Comparison of ENCODE assay signal across 8 cellular contexts in genomic region chr9:112332272-112332671, GRCh38. TPM values are rescaled to one million over a fixed set of nuclear protein-coding genes. Genes with fewer than 3 reads are reported as not detected.
DNase-seq lines count a peak whose midpoint lies in the region; FAIRE-seq and TF ChIP-seq lines count a peak whose summit lies in the region.

No MANE protein-coding gene starts in this region.

- H3K14ac ChIP-seq in H1 (ENCODE audit: insufficient read length): no peak overlapping the region

- H3K79me1 ChIP-seq in H1 (ENCODE audit: low read depth, low read length): peaks cover 2% of the 10 kb centered on the region; the same call in 1 of the 2 replicates

- peak overlapping the region; percentile 81 for H3K4me3 ChIP-seq in DOHH2 (ENCODE audit: low read length)
- peak overlapping the region; percentile 84 for H3K4me3 ChIP-seq in NT2/D1 (ENCODE audit: insufficient read length, low read depth)
- peak overlapping the region; percentile 79 to 94 (median 84) for H3K4me3 ChIP-seq in H1 (ENCODE audit: extremely low read depth in 1 of 4, insufficient read depth in 2 of 4, low read depth in 3 of 4, low read length in 4 of 4)

- TF ChIP-seq POLR2A in H1 (IDR thresholded peaks at IDR 0.05; ENCODE audit: control extremely low read depth in 1 of 2, low read depth in 2 of 2, low read length in 2 of 2): no peak

- H3K4me1 Mint-ChIP-seq in osteocyte (ENCODE audit: unreplicated experiment): peaks cover 40% of the 10 kb centered on the region

- H3K27me3 ChIP-seq in DOHH2 (ENCODE audit: control insufficient read depth, low read length) (no peaks in the 10 kb centered on the region), NT2/D1 (ENCODE audit: insufficient read depth, insufficient read length) (no peaks in the 10 kb centered on the region), H1 (replicated peaks in 1 of 4; ENCODE audit: control insufficient read depth in 3 of 4, extremely low read depth in 1 of 4, insufficient read depth in 3 of 4, low read length in 3 of 4) (no peaks in the 10 kb centered on the region)

- H3K4me2 ChIP-seq in DOHH2 (ENCODE audit: low read length) (peak overlapping the region; percentile 83), H1 (ENCODE audit: insufficient read depth in 1 of 2, low read depth in 2 of 2, low read length in 2 of 2) (peak overlapping the region; percentile 62)

- CTCF ChIA-PET in H1 (lab: Charles Lee; ENCODE audit: partially characterized antibody): interaction anchor here (0.9 to 1.8 kb wide), 9 partner anchors 9 to 254 kb away, joined by 3 to 7 read pairs (median 4); no protein-coding TSS in a partner anchor

- H4K91ac ChIP-seq in H1 (replicated peaks; ENCODE audit: insufficient read length, low read length): no peak overlapping the region

- H2BK15ac ChIP-seq in H1 (ENCODE audit: low read length): no peak overlapping the region

- H3K79me2 ChIP-seq in DOHH2 (ENCODE audit: control insufficient read depth, low read length) (peaks cover 60% of the 10 kb centered on the region), H1 (ENCODE audit: control insufficient read depth in 1 of 2, insufficient read depth in 2 of 2, low read length in 2 of 2) (peaks cover 11 to 53% of the 10 kb centered on the region in 2 experiments)

- no peak overlapping the region for H2BK120ac ChIP-seq in H1 (replicated peaks; ENCODE audit: low read depth, low read length)

- H3K9me3 ChIP-seq in DOHH2 (ENCODE audit: control insufficient read depth, insufficient read depth, low read length): no peaks in the 10 kb centered on the region
- H3K9me3 ChIP-seq in NT2/D1 (ENCODE audit: insufficient read depth, low read length): no peaks in the 10 kb centered on the region
- no peaks in the 10 kb centered on the region for H3K9me3 ChIP-seq in H1 (ENCODE audit: insufficient read depth in 2 of 2, low read depth in 1 of 2, low read length in 1 of 2)

- TF ChIP-seq RAD21 in H1 (IDR thresholded peaks at IDR 0.05 in 1 of 2, conservative IDR thresholded peaks at IDR 0.05 in 1 of 2; ENCODE audit: low read depth in 2 of 2, low read length in 2 of 2): no peak

- H3K9ac ChIP-seq in NT2/D1 (ENCODE audit: insufficient read length, low read depth) (peak overlapping the region; percentile 97), H1 (replicated peaks in 1 of 4; ENCODE audit: extremely low read depth in 1 of 4, low read depth in 3 of 4, low read length in 3 of 4) (peak overlapping the region in 3 of 4 experiments; percentile 78 to 88 (median 78); a peak in 4 of 7 replicates)

- no peak for TF ChIP-seq EP300 in H1 (IDR thresholded peaks at IDR 0.05; ENCODE audit: borderline replicate concordance in 1 of 2, low read depth in 2 of 2, low read length in 2 of 2)

- H3K27ac Mint-ChIP-seq in osteocyte (ENCODE audit: unreplicated experiment): peak overlapping the region; percentile 92

- H3K27me3 Mint-ChIP-seq in osteocyte (ENCODE audit: unreplicated experiment): no peaks in the 10 kb centered on the region

- no peak overlapping the region for H4K5ac ChIP-seq in H1 (ENCODE audit: insufficient read length, low read depth, low read length)

- 7% methylated on average over 4 of the region's 4 CpGs; no CpG with 5 or more reads in 1 of the 2 experiments for WGBS in H1 (ENCODE audit: extremely low coverage in 1 of 2, insufficient coverage in 1 of 2, insufficient read length in 1 of 2, insufficient replicate concordance in 2 of 2, low coverage in 1 of 2, low lambda C conversion rate in 2 of 2, missing lambda C conversion rate in 1 of 2), 2 experiments

- H3F3A ChIP-seq in DOHH2 (ENCODE audit: control insufficient read depth, insufficient read depth): no peaks in the 10 kb centered on the region

- peaks cover 9% of the 10 kb centered on the region for H4K20me1 ChIP-seq in DOHH2 (ENCODE audit: control insufficient read depth, insufficient read depth, low read depth, low read length)
- peaks cover 0 to 4% of the 10 kb centered on the region in 2 experiments for H4K20me1 ChIP-seq in H1 (replicated peaks in 1 of 2; ENCODE audit: control insufficient read depth in 1 of 2, insufficient read depth in 2 of 2, low read length in 2 of 2)

- TF ChIP-seq CTCF in DOHH2 (IDR thresholded peaks at IDR 0.05; ENCODE audit: low read depth, low read length, poor library complexity, severe bottlenecking): no peak
- no peak for TF ChIP-seq CTCF in H1 (IDR thresholded peaks at IDR 0.05; ENCODE audit: control extremely low read depth in 1 of 3, insufficient read depth in 1 of 3, low read depth in 1 of 3, low read length in 3 of 3)
- no peak for TF ChIP-seq CTCF in osteocyte (IDR thresholded peaks at IDR 0.05)

- no peak overlapping the region for H3K23ac ChIP-seq in H1 (ENCODE audit: insufficient read length)

- intact Hi-C loops in posterior vena cava (cut with DNase I): loop anchor here in 1 of 2 donors (10.0 kb wide), 1 partner anchor 157 kb away; the partner anchor contains the start of gene SUSD1

- no peak overlapping the region for H3K18ac ChIP-seq in H1 (ENCODE audit: extremely low read depth, low read length)

- POLR2A ChIA-PET in H1 (lab: Charles Lee; ENCODE audit: partially characterized antibody): interaction anchor here (1.4 kb wide), 2 partner anchors 7 to 9 kb away, joined by 3 read pairs; no protein-coding TSS in a partner anchor

- peak overlapping the region; percentile 81 for H3K27ac ChIP-seq in DOHH2 (ENCODE audit: low read depth, low read length)
- H3K27ac ChIP-seq in H1 (ENCODE audit: low read depth, low read length): no peak overlapping the region

- peaks cover 2% of the 10 kb centered on the region; the same call in 1 of the 2 replicates for H3K23me2 ChIP-seq in H1 (ENCODE audit: low read depth, low read length)

- no peak overlapping the region for H2AFZ ChIP-seq in H1 (ENCODE audit: low read length)

- no peaks in the 10 kb centered on the region for H3K9me3 Mint-ChIP-seq in osteocyte (ENCODE audit: unreplicated experiment)

- no peak overlapping the region for H2BK5ac ChIP-seq in H1 (ENCODE audit: low read depth, low read length)

- no peak overlapping the region for H2AK5ac ChIP-seq in H1 (ENCODE audit: low read depth, low read length)

- H2BK20ac ChIP-seq in H1 (ENCODE audit: low read length): no peak overlapping the region

- no peak for FAIRE-seq in H1 (lab: Jason Lieb, UNC)

- H3K56ac ChIP-seq in H1 (replicated peaks; ENCODE audit: insufficient read length, low read depth, low read length): peak overlapping the region; percentile 93

- H3K9me2 ChIP-seq in DOHH2 (replicated peaks; ENCODE audit: control insufficient read depth, low read length): no peaks in the 10 kb centered on the region

- DNase-seq in NT2/D1 (ENCODE audit: low read depth, low spot score) (no peak), H1 (ENCODE audit: low read depth in 1 of 2, low spot score in 2 of 2) (no peak), osteocyte (ENCODE audit: extremely low spot score, unreplicated experiment) (no peak), hippocampal formation (lab: John Stamatoyannopoulos, UW) (no peak), NOMO-1 (lab: John Stamatoyannopoulos, UW; ENCODE audit: unreplicated experiment in 2 of 2) (no peak), NCI-H226 (no peak), posterior vena cava (ENCODE audit: low spot score) (no peak)

- H3K4me1 ChIP-seq in DOHH2 (ENCODE audit: control insufficient read depth, low read length) (peaks cover 31% of the 10 kb centered on the region), NT2/D1 (ENCODE audit: insufficient read depth, insufficient read length) (no peaks in the 10 kb centered on the region), H1 (replicated peaks in 1 of 4; ENCODE audit: control insufficient read depth in 3 of 4, insufficient read depth in 4 of 4, low read length in 3 of 4) (peaks cover 0 to 6% (median 0%) of the 10 kb centered on the region in 4 experiments; a peak in 3 of 7 replicates)

- H3K36me3 Mint-ChIP-seq in osteocyte (ENCODE audit: unreplicated experiment): no peaks in the 10 kb centered on the region

- H3K36me3 ChIP-seq in DOHH2 (ENCODE audit: control insufficient read depth, low read length) (peaks cover 7% of the 10 kb centered on the region; the same call in 1 of the 2 replicates), NT2/D1 (ENCODE audit: insufficient read depth, insufficient read length, low read length) (no peaks in the 10 kb centered on the region), H1 (ENCODE audit: control insufficient read depth in 2 of 4, insufficient read depth in 4 of 4, low read length in 3 of 4) (no peaks in the 10 kb centered on the region)

- H3K4ac ChIP-seq in H1 (replicated peaks; ENCODE audit: insufficient read length, low read depth, low read length): no peak overlapping the region

- no peak overlapping the region for H4K8ac ChIP-seq in H1 (ENCODE audit: extremely low read depth, insufficient read depth, low read length)

- no peak overlapping the region for H2BK12ac ChIP-seq in H1 (ENCODE audit: low read depth, low read length)

- H3K4me3 Mint-ChIP-seq in osteocyte (ENCODE audit: unreplicated experiment): peak overlapping the region; percentile 88

TF ChIP-seq in H1, 55 proteins besides CTCF, POLR2A, EP300 and RAD21 (continues in another document):
- TF ChIP-seq TEAD4 (IDR thresholded peaks at IDR 0.05; ENCODE audit: low read depth, low read length) (no peak), SAP30 (IDR thresholded peaks at IDR 0.05; ENCODE audit: insufficient read depth, insufficient replicate concordance, low read length) (no peak)

RNA-seq across cellular contexts. Expression of gene PTBP3, which starts 1.1 kb away (rescaled TPM):
- total RNA-seq in H1 (2021; fragmentation: NEBNext Ultra II Directional; extraction: Animal tissue kit (Norgen Biotek cat#: 25700)): 104 and 124 TPM in 2 replicates
- polyA plus RNA-seq in H1 (2011; rRNA removed): 51.0 and 87.8 TPM in 2 replicates
- polyA plus RNA-seq in H1 (2011; cell fraction: cytosol; rRNA removed): 35.2 TPM
- 22.6 TPM for polyA plus RNA-seq in H1 (2011; cell fraction: nucleus; rRNA removed)
- polyA plus RNA-seq in H1 (2012, experiment 1 of 2): 15.7 to 34.2 TPM (median 28.2 TPM) in 4 replicates
- 2.9 TPM for polyA plus RNA-seq in H1 (2012, experiment 2 of 2)
- polyA plus RNA-seq in H1 (2013, experiment 1 of 2): 48.2 TPM
- 46.7 TPM for polyA plus RNA-seq in H1 (2013, experiment 2 of 2)
- polyA minus RNA-seq in H1 (2011; rRNA and poly(A)+ RNA removed): 168 and 239 TPM in 2 replicates
- polyA minus RNA-seq in H1 (2011; cell fraction: cytosol; rRNA and poly(A)+ RNA removed): 51.4 TPM
- 56.7 TPM for polyA minus RNA-seq in H1 (2011; cell fraction: nucleus; rRNA and poly(A)+ RNA removed)
- 47.6 and 58.9 TPM in 2 replicates for total RNA-seq in osteocyte
- total RNA-seq in posterior vena cava: 10 to 100 TPM; 35.4 to 42.5 TPM

RNA-seq across cellular contexts. Expression of gene HSDL2, which starts 47.6 kb away (rescaled TPM):
- total RNA-seq in H1 (2021; fragmentation: NEBNext Ultra II Directional; extraction: Animal tissue kit (Norgen Biotek cat#: 25700)): 15.4 and 16.4 TPM in 2 replicates
- polyA plus RNA-seq in H1 (2011; rRNA removed): 3.1 and 6.6 TPM in 2 replicates
- 8.7 TPM for polyA plus RNA-seq in H1 (2011; cell fraction: cytosol; rRNA removed)
- 3.3 TPM for polyA plus RNA-seq in H1 (2011; cell fraction: nucleus; rRNA removed)
- 12.7 to 18.9 TPM (median 15.6 TPM) in 4 replicates for polyA plus RNA-seq in H1 (2012, experiment 1 of 2)
- polyA plus RNA-seq in H1 (2012, experiment 2 of 2): 1.2 TPM
- polyA plus RNA-seq in H1 (2013, experiment 1 of 2): 14.5 TPM
- polyA plus RNA-seq in H1 (2013, experiment 2 of 2): 14.3 TPM
- polyA minus RNA-seq in H1 (2011; rRNA and poly(A)+ RNA removed): 11.7 and 27.7 TPM in 2 replicates
- polyA minus RNA-seq in H1 (2011; cell fraction: cytosol; rRNA and poly(A)+ RNA removed): 9.5 TPM
- polyA minus RNA-seq in H1 (2011; cell fraction: nucleus; rRNA and poly(A)+ RNA removed): 24.4 TPM
- total RNA-seq in osteocyte (19.0 and 20.1 TPM in 2 replicates), posterior vena cava (10 to 100 TPM; 34.8 to 46.2 TPM)
